Comparison of ENCODE assay signal across 26 cellular contexts in genomic region chr6:24296944-24297343, GRCh38.
"Had no signal": no experiment of that assay in that cellular context is flagged by ENCODE, and none has a peak within 500 bp of the region (broad histone marks: within the 10 kb centered on the region; RNA-seq: fewer than 3 reads in every experiment).

No MANE protein-coding gene starts in this region.

- ATAC-seq: effector memory CD8-positive, alpha-beta T cell; esophagus mucosa; foreskin keratinocyte; gastrocnemius medialis; gastroesophageal sphincter; heart left ventricle; heart right ventricle had no signal

- H3K4me1 ChIP-seq: colonic mucosa, esophagus muscularis mucosa, esophagus squamous epithelium, foreskin keratinocyte, gastrocnemius medialis, gastroesophageal sphincter, heart left ventricle, heart right ventricle had no signal

- H3K27ac ChIP-seq: colonic mucosa, coronary artery, dorsolateral prefrontal cortex, epithelial cell of prostate, esophagus muscularis mucosa, esophagus squamous epithelium, foreskin keratinocyte, gastrocnemius medialis, gastroesophageal sphincter, heart left ventricle, heart right ventricle, hepatocyte had no signal

- H3K79me2 ChIP-seq: hepatocyte had no signal

- FAIRE-seq: endometrium, endothelial cell of umbilical vein had no signal

- H3K4me3 ChIP-seq: colonic mucosa, coronary artery, dorsolateral prefrontal cortex, esophagus muscularis mucosa, esophagus squamous epithelium, gastrocnemius medialis, gastroesophageal sphincter, heart left ventricle, heart right ventricle, hepatocyte had no signal

- H2AFZ ChIP-seq: hepatocyte had no signal

- H3K27me3 ChIP-seq: colonic mucosa, dorsolateral prefrontal cortex, esophagus muscularis mucosa, esophagus squamous epithelium, foreskin keratinocyte, gastrocnemius medialis, gastroesophageal sphincter, hepatocyte had no signal

- DNase-seq: colonic mucosa; cortex of kidney; dermis blood vessel endothelial cell; dorsolateral prefrontal cortex; effector CD8-positive, alpha-beta T cell; effector memory CD4-positive, alpha-beta T cell; effector memory CD8-positive, alpha-beta T cell; endodermal cell; erythroblast; esophagus squamous epithelium; foreskin fibroblast; foreskin keratinocyte; foreskin melanocyte; gastrocnemius medialis; glutamatergic neuron; head of caudate nucleus; heart left ventricle; heart right ventricle had no signal

- H3K36me3 ChIP-seq: colonic mucosa, esophagus muscularis mucosa, esophagus squamous epithelium, gastrocnemius medialis, gastroesophageal sphincter, heart left ventricle, heart right ventricle had no signal

- H3K9me3 ChIP-seq: colonic mucosa, esophagus squamous epithelium, gastrocnemius medialis had no signal

- H3K4me2 ChIP-seq: hepatocyte had no signal
